2 cellular contexts compared by ENCODE assay signal in the genomic region with DNA sequence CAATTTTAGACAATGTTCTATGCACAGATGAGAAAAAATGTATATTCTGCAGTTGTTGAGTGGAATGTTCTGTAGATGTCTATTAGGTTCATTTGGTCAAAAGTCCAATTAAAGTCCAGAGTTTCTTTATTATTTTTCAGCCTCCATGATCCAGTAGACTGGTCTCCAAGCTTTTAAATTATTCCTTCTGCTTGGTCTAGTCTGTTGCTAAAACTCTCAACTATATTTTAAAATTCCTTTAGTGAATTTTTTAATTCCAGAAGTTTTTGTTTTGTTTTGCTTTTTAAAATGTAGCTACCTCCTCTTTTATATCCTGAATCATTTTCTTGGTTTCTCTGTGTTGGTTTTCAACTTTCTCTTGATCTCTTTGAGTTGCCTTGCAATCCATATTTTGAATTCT.
A peak's percentile ranks its signal among the peaks of the same experiment; 100 is the strongest.
TF ChIP-seq lines count a peak whose summit lies in the region.

No MANE protein-coding gene starts in this region.

TF ChIP-seq in HepG2, 621 proteins besides CTCF, POLR2A, EP300 and RAD21:
- TF ChIP-seq HDAC6 (IDR thresholded peaks at IDR 0.05; ENCODE audit: low read depth, low read length) = no peak
- TF ChIP-seq, protein P1, sequence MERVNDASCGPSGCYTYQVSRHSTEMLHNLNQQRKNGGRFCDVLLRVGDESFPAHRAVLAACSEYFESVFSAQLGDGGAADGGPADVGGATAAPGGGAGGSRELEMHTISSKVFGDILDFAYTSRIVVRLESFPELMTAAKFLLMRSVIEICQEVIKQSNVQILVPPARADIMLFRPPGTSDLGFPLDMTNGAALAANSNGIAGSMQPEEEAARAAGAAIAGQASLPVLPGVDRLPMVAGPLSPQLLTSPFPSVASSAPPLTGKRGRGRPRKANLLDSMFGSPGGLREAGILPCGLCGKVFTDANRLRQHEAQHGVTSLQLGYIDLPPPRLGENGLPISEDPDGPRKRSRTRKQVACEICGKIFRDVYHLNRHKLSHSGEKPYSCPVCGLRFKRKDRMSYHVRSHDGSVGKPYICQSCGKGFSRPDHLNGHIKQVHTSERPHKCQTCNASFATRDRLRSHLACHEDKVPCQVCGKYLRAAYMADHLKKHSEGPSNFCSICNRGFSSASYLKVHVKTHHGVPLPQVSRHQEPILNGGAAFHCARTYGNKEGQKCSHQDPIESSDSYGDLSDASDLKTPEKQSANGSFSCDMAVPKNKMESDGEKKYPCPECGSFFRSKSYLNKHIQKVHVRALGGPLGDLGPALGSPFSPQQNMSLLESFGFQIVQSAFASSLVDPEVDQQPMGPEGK (CRISPR knock-in tag; IDR thresholded peaks at IDR 0.05) = no peak
- TF ChIP-seq, protein P2, sequence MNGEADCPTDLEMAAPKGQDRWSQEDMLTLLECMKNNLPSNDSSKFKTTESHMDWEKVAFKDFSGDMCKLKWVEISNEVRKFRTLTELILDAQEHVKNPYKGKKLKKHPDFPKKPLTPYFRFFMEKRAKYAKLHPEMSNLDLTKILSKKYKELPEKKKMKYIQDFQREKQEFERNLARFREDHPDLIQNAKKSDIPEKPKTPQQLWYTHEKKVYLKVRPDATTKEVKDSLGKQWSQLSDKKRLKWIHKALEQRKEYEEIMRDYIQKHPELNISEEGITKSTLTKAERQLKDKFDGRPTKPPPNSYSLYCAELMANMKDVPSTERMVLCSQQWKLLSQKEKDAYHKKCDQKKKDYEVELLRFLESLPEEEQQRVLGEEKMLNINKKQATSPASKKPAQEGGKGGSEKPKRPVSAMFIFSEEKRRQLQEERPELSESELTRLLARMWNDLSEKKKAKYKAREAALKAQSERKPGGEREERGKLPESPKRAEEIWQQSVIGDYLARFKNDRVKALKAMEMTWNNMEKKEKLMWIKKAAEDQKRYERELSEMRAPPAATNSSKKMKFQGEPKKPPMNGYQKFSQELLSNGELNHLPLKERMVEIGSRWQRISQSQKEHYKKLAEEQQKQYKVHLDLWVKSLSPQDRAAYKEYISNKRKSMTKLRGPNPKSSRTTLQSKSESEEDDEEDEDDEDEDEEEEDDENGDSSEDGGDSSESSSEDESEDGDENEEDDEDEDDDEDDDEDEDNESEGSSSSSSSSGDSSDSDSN (CRISPR knock-in tag; IDR thresholded peaks at IDR 0.05) = no peak
- TF ChIP-seq, protein P3, sequence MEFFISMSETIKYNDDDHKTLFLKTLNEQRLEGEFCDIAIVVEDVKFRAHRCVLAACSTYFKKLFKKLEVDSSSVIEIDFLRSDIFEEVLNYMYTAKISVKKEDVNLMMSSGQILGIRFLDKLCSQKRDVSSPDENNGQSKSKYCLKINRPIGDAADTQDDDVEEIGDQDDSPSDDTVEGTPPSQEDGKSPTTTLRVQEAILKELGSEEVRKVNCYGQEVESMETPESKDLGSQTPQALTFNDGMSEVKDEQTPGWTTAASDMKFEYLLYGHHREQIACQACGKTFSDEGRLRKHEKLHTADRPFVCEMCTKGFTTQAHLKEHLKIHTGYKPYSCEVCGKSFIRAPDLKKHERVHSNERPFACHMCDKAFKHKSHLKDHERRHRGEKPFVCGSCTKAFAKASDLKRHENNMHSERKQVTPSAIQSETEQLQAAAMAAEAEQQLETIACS (CRISPR knock-in tag; IDR thresholded peaks at IDR 0.05) = no peak
- peak; percentile 93; the same call in 1 of the 2 replicates for TF ChIP-seq ZNF160 (CRISPR knock-in tag; IDR thresholded peaks at IDR 0.05)

TF ChIP-seq in GM12878, 131 proteins besides CTCF, POLR2A, EP300 and RAD21:
- no peak for TF ChIP-seq WRNIP1 (IDR thresholded peaks at IDR 0.05; ENCODE audit: borderline replicate concordance, low read depth, low read length)
- TF ChIP-seq, protein P4, sequence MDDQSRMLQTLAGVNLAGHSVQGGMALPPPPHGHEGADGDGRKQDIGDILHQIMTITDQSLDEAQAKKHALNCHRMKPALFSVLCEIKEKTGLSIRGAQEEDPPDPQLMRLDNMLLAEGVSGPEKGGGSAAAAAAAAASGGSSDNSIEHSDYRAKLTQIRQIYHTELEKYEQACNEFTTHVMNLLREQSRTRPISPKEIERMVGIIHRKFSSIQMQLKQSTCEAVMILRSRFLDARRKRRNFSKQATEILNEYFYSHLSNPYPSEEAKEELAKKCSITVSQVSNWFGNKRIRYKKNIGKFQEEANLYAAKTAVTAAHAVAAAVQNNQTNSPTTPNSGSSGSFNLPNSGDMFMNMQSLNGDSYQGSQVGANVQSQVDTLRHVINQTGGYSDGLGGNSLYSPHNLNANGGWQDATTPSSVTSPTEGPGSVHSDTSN (IDR thresholded peaks at IDR 0.05; ENCODE audit: insufficient replicate concordance, low read depth, low read length) = no peak
- 0 out of 2 replicates have a peak, but pooled peaks have one; percentile 48 for TF ChIP-seq CBX5 (IDR thresholded peaks at IDR 0.05; ENCODE audit: low read depth)
TF ChIP-seq in GM12878: peak in this region for 1.
